ENCODE assay signal across 2 cellular contexts in genomic region chr13:67383358-67383757, GRCh38.
A peak's percentile ranks its signal among the peaks of the same experiment; 100 is the strongest.
TF ChIP-seq lines count a peak whose summit lies in the region.

No MANE protein-coding gene starts in this region.

TF ChIP-seq in Ishikawa, 13 proteins besides CTCF, POLR2A, EP300 and RAD21:
- no peak for TF ChIP-seq REST (IDR thresholded peaks at IDR 0.05; ENCODE audit: low read depth)
- TF ChIP-seq USF1 (IDR thresholded peaks at IDR 0.05): peak; percentile 53
TF ChIP-seq in Ishikawa: peak in this region for 1.

TF ChIP-seq in WTC11, 78 proteins besides CTCF, POLR2A, EP300 and RAD21:
- no peak for TF ChIP-seq ARID4B (CRISPR knock-in tag; IDR thresholded peaks at IDR 0.05; ENCODE audit: borderline replicate concordance)
- no peak for TF ChIP-seq ZNF396 (CRISPR knock-in tag; IDR thresholded peaks at IDR 0.05; ENCODE audit: borderline replicate concordance)
- TF ChIP-seq MYBL2 (CRISPR knock-in tag; IDR thresholded peaks at IDR 0.05): no peak
- TF ChIP-seq KAT7 (CRISPR knock-in tag; IDR thresholded peaks at IDR 0.05; ENCODE audit: borderline replicate concordance): no peak
- TF ChIP-seq MAX (CRISPR knock-in tag; IDR thresholded peaks at IDR 0.05): no peak
- TF ChIP-seq HMGA2 (CRISPR knock-in tag; IDR thresholded peaks at IDR 0.05): no peak
- no peak for TF ChIP-seq SMAD3 (CRISPR knock-in tag; IDR thresholded peaks at IDR 0.05; ENCODE audit: borderline replicate concordance)
- TF ChIP-seq FOXP1 (CRISPR knock-in tag; IDR thresholded peaks at IDR 0.05; ENCODE audit: borderline replicate concordance): no peak
- TF ChIP-seq MXD4 (CRISPR knock-in tag; IDR thresholded peaks at IDR 0.05; ENCODE audit: borderline replicate concordance): no peak
- TF ChIP-seq OVOL2 (CRISPR knock-in tag; IDR thresholded peaks at IDR 0.05; ENCODE audit: borderline replicate concordance): no peak
- TF ChIP-seq ZNF263 (CRISPR knock-in tag; IDR thresholded peaks at IDR 0.05; ENCODE audit: low read depth): no peak
- no peak for TF ChIP-seq RELA (CRISPR knock-in tag; IDR thresholded peaks at IDR 0.05; ENCODE audit: borderline replicate concordance)
- TF ChIP-seq USF2 (CRISPR knock-in tag; IDR thresholded peaks at IDR 0.05): no peak
- TF ChIP-seq ZNF532 (CRISPR knock-in tag; IDR thresholded peaks at IDR 0.05; ENCODE audit: borderline replicate concordance): no peak
- no peak for TF ChIP-seq ZNF219 (CRISPR knock-in tag; IDR thresholded peaks at IDR 0.05; ENCODE audit: borderline replicate concordance)
- TF ChIP-seq CBFB (CRISPR knock-in tag; IDR thresholded peaks at IDR 0.05; ENCODE audit: low read depth): no peak
- no peak for TF ChIP-seq ZNF416 (CRISPR knock-in tag; IDR thresholded peaks at IDR 0.05)
- TF ChIP-seq, protein P1, sequence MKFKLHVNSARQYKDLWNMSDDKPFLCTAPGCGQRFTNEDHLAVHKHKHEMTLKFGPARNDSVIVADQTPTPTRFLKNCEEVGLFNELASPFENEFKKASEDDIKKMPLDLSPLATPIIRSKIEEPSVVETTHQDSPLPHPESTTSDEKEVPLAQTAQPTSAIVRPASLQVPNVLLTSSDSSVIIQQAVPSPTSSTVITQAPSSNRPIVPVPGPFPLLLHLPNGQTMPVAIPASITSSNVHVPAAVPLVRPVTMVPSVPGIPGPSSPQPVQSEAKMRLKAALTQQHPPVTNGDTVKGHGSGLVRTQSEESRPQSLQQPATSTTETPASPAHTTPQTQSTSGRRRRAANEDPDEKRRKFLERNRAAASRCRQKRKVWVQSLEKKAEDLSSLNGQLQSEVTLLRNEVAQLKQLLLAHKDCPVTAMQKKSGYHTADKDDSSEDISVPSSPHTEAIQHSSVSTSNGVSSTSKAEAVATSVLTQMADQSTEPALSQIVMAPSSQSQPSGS (CRISPR knock-in tag; IDR thresholded peaks at IDR 0.05; ENCODE audit: borderline replicate concordance, low read depth): no peak
- TF ChIP-seq, protein P2, sequence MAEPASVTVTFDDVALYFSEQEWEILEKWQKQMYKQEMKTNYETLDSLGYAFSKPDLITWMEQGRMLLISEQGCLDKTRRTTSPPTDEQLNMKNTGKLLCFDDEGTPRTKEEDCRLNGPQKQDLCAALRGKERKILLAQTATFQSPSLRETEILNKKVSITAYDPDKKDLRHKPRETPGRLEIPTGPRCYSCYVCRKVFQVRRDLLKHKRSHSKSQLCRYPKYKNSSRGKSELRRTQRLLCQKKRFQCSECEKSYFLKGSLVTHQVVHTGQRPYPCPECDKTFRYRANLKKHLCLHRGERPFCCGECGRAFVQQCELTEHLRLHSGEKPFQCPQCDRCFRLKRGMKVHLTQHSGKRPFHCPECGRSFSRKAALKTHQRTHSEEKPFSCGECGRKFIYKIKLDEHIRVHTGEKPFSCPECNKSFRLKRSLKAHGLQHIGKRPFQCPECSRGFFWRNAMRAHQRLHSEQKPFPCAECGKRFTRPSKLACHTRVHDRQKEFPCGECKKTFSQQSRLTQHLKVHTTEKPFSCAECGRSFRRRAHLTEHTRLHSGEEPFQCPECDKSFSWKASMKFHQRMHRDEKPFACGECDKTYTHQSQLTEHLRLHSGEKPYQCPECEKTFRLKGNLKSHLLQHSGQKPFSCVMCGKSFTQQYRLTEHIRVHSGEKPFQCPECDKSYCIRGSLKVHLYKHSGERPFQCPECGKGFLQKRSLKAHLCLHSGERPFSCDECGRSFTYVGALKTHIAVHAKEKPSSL (CRISPR knock-in tag; conservative IDR thresholded peaks at IDR 0.05): no peak
TF ChIP-seq in WTC11: peak in this region for 0.
